8 cellular contexts compared by ENCODE assay signal in genomic region chr5:126594077-126594476, GRCh38. TPM values are rescaled to one million over a fixed set of nuclear protein-coding genes. Genes with fewer than 3 reads are reported as not detected.
DNase-seq lines count a peak whose midpoint lies in the region; ATAC-seq and TF ChIP-seq lines count a peak whose summit lies in the region.

No MANE protein-coding gene starts in this region.

- peaks cover 15% of the 10 kb centered on the region for H3F3A ChIP-seq in GM23248 (ENCODE audit: insufficient read depth)

- in situ Hi-C loops in GM23248 (cut with MboI): no loop called here

- 6 to 8% methylated on average over 12 of the region's 12 CpGs for WGBS in GM23248 (ENCODE audit: low coverage in 1 of 2, low lambda C conversion rate in 2 of 2, missing lambda C conversion rate in 2 of 2), 2 experiments
- WGBS in hepatocyte (ENCODE audit: low lambda C conversion rate, missing lambda C conversion rate): 5% methylated on average over 12 of the region's 12 CpGs

- no peak for TF ChIP-seq CTCF in WERI-Rb-1 (IDR thresholded peaks at IDR 0.05; ENCODE audit: low read depth, low read length)
- no peak for TF ChIP-seq CTCF in hepatocyte (IDR thresholded peaks at IDR 0.05; ENCODE audit: poor library complexity)

- ATAC-seq in HG02610 (IDR thresholded peaks at IDR 0.05; ENCODE audit: unreplicated experiment): no peak

- H3K9me2 ChIP-seq in GM23248 (ENCODE audit: insufficient read depth) (no peaks in the 10 kb centered on the region), hepatocyte (replicated peaks; ENCODE audit: insufficient read depth) (no peaks in the 10 kb centered on the region)

- H3K4me2 ChIP-seq in GM23248 (ENCODE audit: unreplicated experiment) (peak overlapping the region; percentile 87), hepatocyte (peak overlapping the region; percentile 73), skeletal muscle satellite cell (ENCODE audit: low read length) (peak overlapping the region; percentile 99)

- H4K20me1 ChIP-seq in GM23248 (ENCODE audit: insufficient read depth): no peaks in the 10 kb centered on the region
- H4K20me1 ChIP-seq in hepatocyte (ENCODE audit: insufficient read depth, poor library complexity, severe bottlenecking): no peaks in the 10 kb centered on the region

- H3K9me3 ChIP-seq in GM23248 (ENCODE audit: low read depth): no peaks in the 10 kb centered on the region
- H3K9me3 ChIP-seq in WERI-Rb-1 (ENCODE audit: severe bottlenecking): no peaks in the 10 kb centered on the region
- H3K9me3 ChIP-seq in hepatocyte (ENCODE audit: low read depth): no peaks in the 10 kb centered on the region
- no peaks in the 10 kb centered on the region for H3K9me3 ChIP-seq in skeletal muscle satellite cell (replicated peaks; ENCODE audit: low read length)

- H3K4me3 ChIP-seq in GM23248: peak overlapping the region; percentile 85
- peak overlapping the region; percentile 69; the same call in 1 of the 2 replicates for H3K4me3 ChIP-seq in WERI-Rb-1 (ENCODE audit: low read depth, low read length)
- peak overlapping the region; percentile 59 for H3K4me3 ChIP-seq in hepatocyte
- peak overlapping the region; percentile 88 for H3K4me3 ChIP-seq in skeletal muscle satellite cell (ENCODE audit: low read length)

- H3K36me3 ChIP-seq in GM23248 (ENCODE audit: low read depth) (no peaks in the 10 kb centered on the region), WERI-Rb-1 (peaks cover 4% of the 10 kb centered on the region), hepatocyte (replicated peaks; ENCODE audit: insufficient read depth, low read depth) (no peaks in the 10 kb centered on the region), skeletal muscle satellite cell (ENCODE audit: insufficient read depth, low read length) (no peaks in the 10 kb centered on the region)

- H3K4me1 ChIP-seq in GM23248 (ENCODE audit: insufficient read depth) (peaks cover 16% of the 10 kb centered on the region), hepatocyte (ENCODE audit: insufficient read depth) (peaks cover 12% of the 10 kb centered on the region), skeletal muscle satellite cell (ENCODE audit: control insufficient read depth, insufficient read depth, low read length) (peaks cover 15% of the 10 kb centered on the region)

- H2AFZ ChIP-seq in GM23248 (peak overlapping the region; percentile 93), hepatocyte (no peak overlapping the region)

- H3K9ac ChIP-seq in GM23248: peak overlapping the region; percentile 80
- peak overlapping the region; percentile 82 for H3K9ac ChIP-seq in skeletal muscle satellite cell (ENCODE audit: low read depth, low read length)

- H3K27ac ChIP-seq in GM23248 (peak overlapping the region; percentile 72), WERI-Rb-1 (no peak overlapping the region), hepatocyte (peak overlapping the region; percentile 65)

- H3K79me2 ChIP-seq in GM23248 (ENCODE audit: insufficient read depth) (peaks cover 24% of the 10 kb centered on the region), hepatocyte (peaks cover 26% of the 10 kb centered on the region)

- no peaks in the 10 kb centered on the region for H3K27me3 ChIP-seq in GM23248 (replicated peaks; ENCODE audit: insufficient read depth)
- H3K27me3 ChIP-seq in WERI-Rb-1 (ENCODE audit: insufficient read depth, low read depth, severe bottlenecking): no peaks in the 10 kb centered on the region
- H3K27me3 ChIP-seq in hepatocyte: no peaks in the 10 kb centered on the region
- H3K27me3 ChIP-seq in skeletal muscle satellite cell (ENCODE audit: control insufficient read depth, insufficient read depth, low read length): no peaks in the 10 kb centered on the region

- peak; percentile 40 for DNase-seq in GM23248
- no peak for DNase-seq in WERI-Rb-1
- DNase-seq in hepatocyte (ENCODE audit: low spot score): peak; percentile 16
- DNase-seq in pons (ENCODE audit: low spot score): no peak
- no peak for DNase-seq in DMS153 treated with DMSO at 0.1 percent for 48 hours (lab: John Stamatoyannopoulos, UW; ENCODE audit: unreplicated experiment)
- DNase-seq in NCI-H1436 (lab: John Stamatoyannopoulos, UW): no peak

RNA-seq across cellular contexts. Expression of gene ALDH7A1, which starts 0.9 kb away (rescaled TPM):
- 41.3 and 45.8 TPM in 2 replicates for total RNA-seq in GM23248 (2014; rRNA removed; shearing (Covaris generic))
- polyA plus RNA-seq in GM23248 (2016; fragmentation: Nextera tagmentation; extraction: Ambion mirVana) (108 and 113 TPM in 2 replicates), hepatocyte (97.0 and 107 TPM in 2 replicates)
- total RNA-seq in hepatocyte: 48.8 and 50.0 TPM in 2 replicates
- total RNA-seq in skeletal muscle satellite cell (2012; rRNA removed): 14.9 and 18.3 TPM in 2 replicates

RNA-seq across cellular contexts. Expression of gene PHAX, which starts 6.7 kb away (rescaled TPM):
- 85.7 and 86.5 TPM in 2 replicates for total RNA-seq in GM23248 (2014; rRNA removed; shearing (Covaris generic))
- polyA plus RNA-seq in GM23248 (2016; fragmentation: Nextera tagmentation; extraction: Ambion mirVana): 124 and 135 TPM in 2 replicates
- 59.4 and 65.0 TPM in 2 replicates for total RNA-seq in hepatocyte
- polyA plus RNA-seq in hepatocyte: 56.6 and 57.0 TPM in 2 replicates
- total RNA-seq in skeletal muscle satellite cell (2012; rRNA removed): 44.1 and 51.5 TPM in 2 replicates

Comparison
In these comparisons a context has a peak if more than half of its experiments do, and no peak if none do; other contexts are left out.
1. DNase-seq: peak in GM23248 (single experiment) and hepatocyte (single experiment); none in WERI-Rb-1 (single experiment), pons (single experiment), DMS153 treated with DMSO at 0.1 percent for 48 hours (single experiment) and NCI-H1436 (single experiment).
2. Peak in every context shown above with its lines, with median percentiles within 50 percentile points of each other: H3K4me2 ChIP-seq and H3K4me3 ChIP-seq.